Comparison of ENCODE assay signal across 2 cellular contexts in genomic region chr6:44627091-44627878, GRCh38.
TF ChIP-seq lines count a peak whose summit lies in the region.

No MANE protein-coding gene starts in this region.

TF ChIP-seq in K562, 482 proteins besides CTCF, POLR2A, EP300 and RAD21 (continued from another document):
- TF ChIP-seq, protein P1, sequence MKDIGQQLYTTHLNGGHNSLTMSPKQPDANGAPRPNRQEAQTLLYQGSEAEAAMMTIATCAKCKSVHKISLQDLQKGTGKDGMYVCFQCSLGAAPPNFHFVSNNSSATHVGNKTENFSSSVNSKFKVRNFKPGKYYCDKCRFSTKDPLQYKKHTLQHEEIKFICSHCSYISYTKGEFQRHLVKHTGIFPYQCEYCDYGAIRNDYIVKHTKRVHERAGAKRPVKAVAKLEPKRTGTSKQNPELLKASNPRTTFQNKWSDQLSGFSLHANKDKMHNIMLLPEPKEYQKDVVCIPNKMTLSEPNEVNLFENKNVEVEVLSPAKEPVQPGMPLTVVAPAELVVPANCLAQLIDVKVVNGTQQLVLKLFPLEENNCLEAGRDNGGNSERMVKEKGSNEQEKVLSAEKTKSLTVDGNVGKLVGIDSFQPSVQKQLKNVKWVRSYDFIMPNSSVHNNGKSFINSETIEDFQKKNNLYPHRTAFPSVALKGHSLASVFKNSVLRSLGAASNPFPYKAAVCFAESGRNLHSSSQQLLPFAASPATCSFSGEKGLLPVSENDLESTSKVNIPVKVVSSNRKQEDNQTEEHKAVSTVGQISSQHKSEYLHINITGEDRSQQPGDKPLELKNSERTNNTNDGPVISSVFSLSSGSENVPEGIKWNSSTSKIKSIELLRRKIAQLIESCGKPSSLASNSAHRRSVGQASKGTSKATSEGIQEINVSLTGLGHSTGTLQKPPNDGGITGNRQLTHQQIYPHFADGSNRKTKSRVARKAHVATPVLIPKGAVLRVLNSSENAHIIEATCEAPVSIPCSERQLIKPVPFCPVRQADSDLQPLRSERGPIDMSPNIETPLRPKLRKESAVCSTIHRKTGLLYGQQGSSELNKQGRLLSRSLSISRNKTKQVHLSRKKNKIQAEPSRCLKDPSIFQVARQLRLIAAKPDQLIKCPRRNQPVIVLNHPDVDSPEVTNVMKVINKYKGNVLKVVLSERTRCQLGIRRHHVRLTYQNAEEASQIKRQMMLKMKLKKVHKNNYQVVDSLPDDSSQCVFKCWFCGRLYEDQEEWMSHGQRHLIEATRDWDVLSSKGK (CRISPR knock-in tag; IDR thresholded peaks at IDR 0.05): no peak

TF ChIP-seq in HepG2, 621 proteins besides CTCF, POLR2A, EP300 and RAD21 (continued from another document):
- TF ChIP-seq, protein P2, sequence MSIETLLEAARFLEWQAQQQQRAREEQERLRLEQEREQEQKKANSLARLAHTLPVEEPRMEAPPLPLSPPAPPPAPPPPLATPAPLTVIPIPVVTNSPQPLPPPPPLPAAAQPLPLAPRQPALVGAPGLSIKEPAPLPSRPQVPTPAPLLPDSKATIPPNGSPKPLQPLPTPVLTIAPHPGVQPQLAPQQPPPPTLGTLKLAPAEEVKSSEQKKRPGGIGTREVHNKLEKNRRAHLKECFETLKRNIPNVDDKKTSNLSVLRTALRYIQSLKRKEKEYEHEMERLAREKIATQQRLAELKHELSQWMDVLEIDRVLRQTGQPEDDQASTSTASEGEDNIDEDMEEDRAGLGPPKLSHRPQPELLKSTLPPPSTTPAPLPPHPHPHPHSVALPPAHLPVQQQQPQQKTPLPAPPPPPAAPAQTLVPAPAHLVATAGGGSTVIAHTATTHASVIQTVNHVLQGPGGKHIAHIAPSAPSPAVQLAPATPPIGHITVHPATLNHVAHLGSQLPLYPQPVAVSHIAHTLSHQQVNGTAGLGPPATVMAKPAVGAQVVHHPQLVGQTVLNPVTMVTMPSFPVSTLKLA (IDR thresholded peaks at IDR 0.05): peak; percentile 92
- no peak for TF ChIP-seq ZNF615 (CRISPR knock-in tag; IDR thresholded peaks at IDR 0.05; ENCODE audit: borderline replicate concordance)
